23 cellular contexts compared by ENCODE assay signal in genomic region chr3:72721696-72722381, GRCh38.
DNase-seq lines count a peak whose midpoint lies in the region; ATAC-seq and TF ChIP-seq lines count a peak whose summit lies in the region.
"Had no signal": no experiment of that assay in that cellular context is flagged by ENCODE, and none has a peak within 500 bp of the region (broad histone marks: within the 10 kb centered on the region; RNA-seq: fewer than 3 reads in every experiment).

No MANE protein-coding gene starts in this region.

- no peak overlapping the region for H2BK5ac ChIP-seq in trophoblast cell (ENCODE audit: low read depth, low read length, poor library complexity)

- TF ChIP-seq CTCF in RWPE1 (conservative IDR thresholded peaks at IDR 0.05; ENCODE audit: low read depth) (no peak), endodermal cell (conservative IDR thresholded peaks at IDR 0.05) (no peak)

- no peak overlapping the region for H4K91ac ChIP-seq in trophoblast cell (ENCODE audit: low read depth, low read length)

- H3K36me3 Mint-ChIP-seq in endodermal cell (ENCODE audit: low read depth), result no peaks in the 10 kb centered on the region
- H3K36me3 Mint-ChIP-seq: activated CD8-positive, alpha-beta memory T cell treated with anti-CD3 and anti-CD28 coated beads, Interleukin-2, amount 10 ng/mL, durations not matched to agents 7 days and 5 days; CD8-positive, alpha-beta T cell; stimulated activated effector memory CD8-positive, alpha-beta T cell treated with anti-CD3 and anti-CD28 coated beads, Interleukin-12 subunit alpha, Interleukin-12 subunit beta, amount 100 ng/mL, for 72 hours had no signal

- H3K9me3 Mint-ChIP-seq in endodermal cell, result peaks cover 9% of the 10 kb centered on the region
- H3K9me3 Mint-ChIP-seq: CD8-positive, alpha-beta T cell; stimulated activated effector memory CD8-positive, alpha-beta T cell treated with anti-CD3 and anti-CD28 coated beads, Interleukin-12 subunit alpha, Interleukin-12 subunit beta, amount 100 ng/mL, for 72 hours had no signal

- H3K9ac ChIP-seq in endodermal cell (ENCODE audit: extremely low read depth, low read length, poor library complexity, severe bottlenecking) (no peak overlapping the region), trophoblast cell (ENCODE audit: low read length) (peak overlapping the region; percentile 66)

- no peak overlapping the region for H2AK5ac ChIP-seq in trophoblast cell (ENCODE audit: low read length)

- no peak overlapping the region for H4K12ac ChIP-seq in trophoblast cell (ENCODE audit: low read depth, low read length)

- CTCF ChIA-PET in RWPE1 (lab: Yijun Ruan, JAX), result no interaction called here

- H3K27me3 Mint-ChIP-seq in endodermal cell (ENCODE audit: insufficient read depth), result no peaks in the 10 kb centered on the region
- H3K27me3 Mint-ChIP-seq: activated CD8-positive, alpha-beta memory T cell treated with anti-CD3 and anti-CD28 coated beads, Interleukin-2, amount 10 ng/mL, durations not matched to agents 7 days and 5 days had no signal

- H3K27me3 ChIP-seq in endodermal cell (ENCODE audit: control insufficient read depth, insufficient read depth, low read length, poor library complexity, severe bottlenecking) (no peaks in the 10 kb centered on the region), trophoblast cell (ENCODE audit: insufficient read depth, low read length) (no peaks in the 10 kb centered on the region)
- H3K27me3 ChIP-seq: dorsolateral prefrontal cortex, MG63 had no signal

- H3K4ac ChIP-seq in trophoblast cell (ENCODE audit: low read depth, low read length), result no peak overlapping the region

- no peak overlapping the region for H3K14ac ChIP-seq in trophoblast cell (ENCODE audit: low read length)

- H4K8ac ChIP-seq in trophoblast cell (ENCODE audit: low read depth, low read length), result no peak overlapping the region

- H3K4me3 ChIP-seq in endodermal cell (ENCODE audit: low read length) (no peak overlapping the region), trophoblast cell (ENCODE audit: low read depth, low read length) (no peak overlapping the region)
- H3K4me3 ChIP-seq: dorsolateral prefrontal cortex, K562, lower lobe of right lung, MG63 had no signal

- H3K23ac ChIP-seq in trophoblast cell (ENCODE audit: low read length), result no peak overlapping the region

- H2AFZ ChIP-seq in trophoblast cell (ENCODE audit: insufficient read depth, low read length, poor library complexity), result no peak overlapping the region

- WGBS in endodermal cell (ENCODE audit: insufficient coverage in 1 of 2, insufficient read length in 1 of 2), 2 experiments, result 46 to 71% methylated on average over 4 to 7 of the region's 7 CpGs
- no CpG with 5 or more reads among the region's 7 CpGs for WGBS in trophoblast cell (ENCODE audit: extremely low coverage, insufficient coverage, insufficient read length)

- H3K27ac ChIP-seq in RWPE1 (peak overlapping the region; percentile 78), endodermal cell (ENCODE audit: low read depth, low read length) (peak overlapping the region; percentile 73), trophoblast cell (ENCODE audit: low read depth, low read length) (no peak overlapping the region)
- H3K27ac ChIP-seq: lower lobe of right lung had no signal

- peak; percentile 24 for DNase-seq in NCI-H2171 treated with DMSO at 0.1 percent for 48 hours (lab: John Stamatoyannopoulos, UW)
- no peak for DNase-seq in NCI-H2171 (lab: John Stamatoyannopoulos, UW)
- DNase-seq in RWPE1 (ENCODE audit: low spot score), result no peak
- DNase-seq in endodermal cell, result peak; percentile 51
- no peak for DNase-seq in trophoblast cell
- DNase-seq in NK-92 treated with Interleukin-12 subunit alpha and Interleukin-12 subunit beta, amount 100 ng/mL, for 24 hours (lab: John Stamatoyannopoulos, UW), result no peak
- DNase-seq: 8988T; activated CD4-positive, alpha-beta T cell treated with anti-CD3 and anti-CD28 coated beads for 48 hours; activated CD8-positive, alpha-beta memory T cell treated with anti-CD3 and anti-CD28 coated beads, Interleukin-2, amount 10 ng/mL, durations not matched to agents 7 days and 5 days; aorta; CD8-positive, alpha-beta T cell; central memory CD4-positive, alpha-beta T cell; dorsolateral prefrontal cortex; kidney glomerular epithelial cell; lower lobe of right lung; MG63; NCI-H1436; NCI-H748 treated with DMSO at 0.1 percent for 48 hours had no signal

- H3K79me1 ChIP-seq in trophoblast cell (ENCODE audit: low read length), result no peaks in the 10 kb centered on the region

- H3K9me3 ChIP-seq in endodermal cell (ENCODE audit: control insufficient read depth, low read length) (peaks cover 9% of the 10 kb centered on the region), trophoblast cell (ENCODE audit: insufficient read depth, low read depth, low read length) (no peaks in the 10 kb centered on the region)
- H3K9me3 ChIP-seq: lower lobe of right lung, MG63 had no signal

- H2BK12ac ChIP-seq in trophoblast cell (ENCODE audit: low read length), result no peak overlapping the region

- ATAC-seq in GM21423 (IDR thresholded peaks at IDR 0.05; ENCODE audit: unreplicated experiment), result no peak
- ATAC-seq in HG03565 (IDR thresholded peaks at IDR 0.05; ENCODE audit: unreplicated experiment), result no peak
- ATAC-seq: activated CD8-positive, alpha-beta memory T cell treated with anti-CD3 and anti-CD28 coated beads, Interleukin-2, amount 10 ng/mL, durations not matched to agents 7 days and 5 days; activated naive CD4-positive, alpha-beta T cell treated with anti-CD3 and anti-CD28 coated beads, Interleukin-2, amount 50 U/mL, for 72 hours; CD8-positive, alpha-beta T cell; K562; lower lobe of right lung; stimulated activated effector memory CD8-positive, alpha-beta T cell treated with anti-CD3 and anti-CD28 coated beads, Interleukin-12 subunit alpha, Interleukin-12 subunit beta, amount 100 ng/mL, for 72 hours had no signal

- H3K4me3 Mint-ChIP-seq in endodermal cell, result no peak overlapping the region
- H3K4me3 Mint-ChIP-seq: activated CD8-positive, alpha-beta memory T cell treated with anti-CD3 and anti-CD28 coated beads, Interleukin-2, amount 10 ng/mL, durations not matched to agents 7 days and 5 days; CD8-positive, alpha-beta T cell; stimulated activated effector memory CD8-positive, alpha-beta T cell treated with anti-CD3 and anti-CD28 coated beads, Interleukin-12 subunit alpha, Interleukin-12 subunit beta, amount 100 ng/mL, for 72 hours had no signal

- H3K4me1 Mint-ChIP-seq in endodermal cell, result peaks cover 30% of the 10 kb centered on the region

- H3K36me3 ChIP-seq in endodermal cell (ENCODE audit: control insufficient read depth, insufficient read depth, low read length) (no peaks in the 10 kb centered on the region), trophoblast cell (ENCODE audit: control insufficient read depth in 1 of 2, insufficient read depth in 2 of 2, low read length in 2 of 2) (no peaks in the 10 kb centered on the region)
- H3K36me3 ChIP-seq: lower lobe of right lung, MG63 had no signal

- H3K27ac Mint-ChIP-seq in endodermal cell, result no peak overlapping the region
- H3K27ac Mint-ChIP-seq: activated CD8-positive, alpha-beta memory T cell treated with anti-CD3 and anti-CD28 coated beads, Interleukin-2, amount 10 ng/mL, durations not matched to agents 7 days and 5 days; activated naive CD4-positive, alpha-beta T cell treated with anti-CD3 and anti-CD28 coated beads, Interleukin-2, amount 50 U/mL, for 72 hours; CD8-positive, alpha-beta T cell; stimulated activated effector memory CD8-positive, alpha-beta T cell treated with anti-CD3 and anti-CD28 coated beads, Interleukin-12 subunit alpha, Interleukin-12 subunit beta, amount 100 ng/mL, for 72 hours had no signal

- POLR2A ChIA-PET in RWPE1 (lab: Yijun Ruan, JAX; ENCODE audit: low non-redundant PET), result no interaction called here

- no peak overlapping the region for H3K18ac ChIP-seq in trophoblast cell (ENCODE audit: low read length)

- no peak overlapping the region for H3K4me2 ChIP-seq in trophoblast cell (ENCODE audit: low read length)

- no peak overlapping the region for H2BK120ac ChIP-seq in trophoblast cell (ENCODE audit: insufficient read depth, low read length, poor library complexity)

- no peaks in the 10 kb centered on the region for H3K79me2 ChIP-seq in trophoblast cell (ENCODE audit: control insufficient read depth, insufficient read depth, low read length, poor library complexity)

- H3K4me1 ChIP-seq in endodermal cell (ENCODE audit: control insufficient read depth, insufficient read depth, low read length) (peaks cover 3% of the 10 kb centered on the region), trophoblast cell (ENCODE audit: control insufficient read depth in 1 of 2, insufficient read depth in 2 of 2, low read length in 2 of 2) (no peaks in the 10 kb centered on the region)
- H3K4me1 ChIP-seq: lower lobe of right lung had no signal

Comparison
In these comparisons a context has a peak if more than half of its experiments do, and no peak if none do; other contexts are left out.
1. DNase-seq: peak in NCI-H2171 treated with DMSO at 0.1 percent for 48 hours (single experiment) and endodermal cell (single experiment); none in NCI-H2171 (single experiment), RWPE1 (single experiment), trophoblast cell (0 of 2) and NK-92 treated with Interleukin-12 subunit alpha and Interleukin-12 subunit beta, amount 100 ng/mL, for 24 hours (single experiment).